Comparison of ENCODE assay signal across 1 cellular context in the genomic region with DNA sequence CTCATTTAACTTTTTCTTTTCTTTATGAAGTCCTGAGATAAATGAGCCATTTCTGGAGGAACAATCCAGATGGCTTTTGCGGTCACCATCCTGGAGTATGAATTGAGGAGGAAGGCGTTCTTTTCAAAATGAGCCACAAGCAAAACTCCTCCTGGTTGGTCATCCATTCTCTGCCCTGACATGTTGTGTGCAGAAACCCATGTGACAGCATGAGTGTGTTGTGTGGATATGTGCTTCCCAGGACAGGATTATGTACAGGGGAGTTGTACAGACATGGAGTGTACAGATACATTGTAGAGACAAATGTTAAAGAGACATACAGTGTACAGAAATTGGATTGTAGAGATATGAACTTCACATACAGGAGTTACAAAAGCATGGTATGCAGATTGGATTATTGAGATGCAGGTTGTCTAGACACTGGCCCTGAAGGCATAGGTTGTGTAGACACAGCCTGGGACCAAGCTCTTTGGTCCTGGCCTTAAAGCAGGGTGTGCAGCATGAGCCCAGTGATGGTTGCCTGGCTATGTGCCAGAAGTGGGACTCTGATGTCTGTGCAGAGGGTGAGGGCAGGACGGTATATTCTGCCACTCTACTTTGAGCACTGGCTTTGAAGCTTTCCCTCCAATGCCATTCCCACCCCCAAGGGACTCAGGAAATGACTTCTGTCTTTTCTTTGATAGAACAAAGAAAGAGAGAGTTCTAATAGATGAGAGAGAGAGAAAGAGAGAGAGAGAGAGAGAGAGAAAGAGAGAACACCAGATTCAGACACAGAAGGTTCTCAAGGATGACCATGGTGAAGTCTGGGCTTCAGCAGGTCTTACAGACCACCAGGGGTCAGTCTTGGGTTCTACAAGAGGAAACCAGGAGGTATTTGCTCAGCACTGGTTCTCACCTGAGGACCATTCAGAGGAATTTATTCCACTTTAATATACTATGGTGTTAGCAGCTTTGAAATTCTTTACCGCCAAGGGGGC.
TF ChIP-seq lines count a peak whose summit lies in the region.

No MANE protein-coding gene starts in this region.

TF ChIP-seq in GM23338, 12 proteins besides CTCF, POLR2A, EP300 and RAD21 (continued from another document):
- TF ChIP-seq, protein P1, sequence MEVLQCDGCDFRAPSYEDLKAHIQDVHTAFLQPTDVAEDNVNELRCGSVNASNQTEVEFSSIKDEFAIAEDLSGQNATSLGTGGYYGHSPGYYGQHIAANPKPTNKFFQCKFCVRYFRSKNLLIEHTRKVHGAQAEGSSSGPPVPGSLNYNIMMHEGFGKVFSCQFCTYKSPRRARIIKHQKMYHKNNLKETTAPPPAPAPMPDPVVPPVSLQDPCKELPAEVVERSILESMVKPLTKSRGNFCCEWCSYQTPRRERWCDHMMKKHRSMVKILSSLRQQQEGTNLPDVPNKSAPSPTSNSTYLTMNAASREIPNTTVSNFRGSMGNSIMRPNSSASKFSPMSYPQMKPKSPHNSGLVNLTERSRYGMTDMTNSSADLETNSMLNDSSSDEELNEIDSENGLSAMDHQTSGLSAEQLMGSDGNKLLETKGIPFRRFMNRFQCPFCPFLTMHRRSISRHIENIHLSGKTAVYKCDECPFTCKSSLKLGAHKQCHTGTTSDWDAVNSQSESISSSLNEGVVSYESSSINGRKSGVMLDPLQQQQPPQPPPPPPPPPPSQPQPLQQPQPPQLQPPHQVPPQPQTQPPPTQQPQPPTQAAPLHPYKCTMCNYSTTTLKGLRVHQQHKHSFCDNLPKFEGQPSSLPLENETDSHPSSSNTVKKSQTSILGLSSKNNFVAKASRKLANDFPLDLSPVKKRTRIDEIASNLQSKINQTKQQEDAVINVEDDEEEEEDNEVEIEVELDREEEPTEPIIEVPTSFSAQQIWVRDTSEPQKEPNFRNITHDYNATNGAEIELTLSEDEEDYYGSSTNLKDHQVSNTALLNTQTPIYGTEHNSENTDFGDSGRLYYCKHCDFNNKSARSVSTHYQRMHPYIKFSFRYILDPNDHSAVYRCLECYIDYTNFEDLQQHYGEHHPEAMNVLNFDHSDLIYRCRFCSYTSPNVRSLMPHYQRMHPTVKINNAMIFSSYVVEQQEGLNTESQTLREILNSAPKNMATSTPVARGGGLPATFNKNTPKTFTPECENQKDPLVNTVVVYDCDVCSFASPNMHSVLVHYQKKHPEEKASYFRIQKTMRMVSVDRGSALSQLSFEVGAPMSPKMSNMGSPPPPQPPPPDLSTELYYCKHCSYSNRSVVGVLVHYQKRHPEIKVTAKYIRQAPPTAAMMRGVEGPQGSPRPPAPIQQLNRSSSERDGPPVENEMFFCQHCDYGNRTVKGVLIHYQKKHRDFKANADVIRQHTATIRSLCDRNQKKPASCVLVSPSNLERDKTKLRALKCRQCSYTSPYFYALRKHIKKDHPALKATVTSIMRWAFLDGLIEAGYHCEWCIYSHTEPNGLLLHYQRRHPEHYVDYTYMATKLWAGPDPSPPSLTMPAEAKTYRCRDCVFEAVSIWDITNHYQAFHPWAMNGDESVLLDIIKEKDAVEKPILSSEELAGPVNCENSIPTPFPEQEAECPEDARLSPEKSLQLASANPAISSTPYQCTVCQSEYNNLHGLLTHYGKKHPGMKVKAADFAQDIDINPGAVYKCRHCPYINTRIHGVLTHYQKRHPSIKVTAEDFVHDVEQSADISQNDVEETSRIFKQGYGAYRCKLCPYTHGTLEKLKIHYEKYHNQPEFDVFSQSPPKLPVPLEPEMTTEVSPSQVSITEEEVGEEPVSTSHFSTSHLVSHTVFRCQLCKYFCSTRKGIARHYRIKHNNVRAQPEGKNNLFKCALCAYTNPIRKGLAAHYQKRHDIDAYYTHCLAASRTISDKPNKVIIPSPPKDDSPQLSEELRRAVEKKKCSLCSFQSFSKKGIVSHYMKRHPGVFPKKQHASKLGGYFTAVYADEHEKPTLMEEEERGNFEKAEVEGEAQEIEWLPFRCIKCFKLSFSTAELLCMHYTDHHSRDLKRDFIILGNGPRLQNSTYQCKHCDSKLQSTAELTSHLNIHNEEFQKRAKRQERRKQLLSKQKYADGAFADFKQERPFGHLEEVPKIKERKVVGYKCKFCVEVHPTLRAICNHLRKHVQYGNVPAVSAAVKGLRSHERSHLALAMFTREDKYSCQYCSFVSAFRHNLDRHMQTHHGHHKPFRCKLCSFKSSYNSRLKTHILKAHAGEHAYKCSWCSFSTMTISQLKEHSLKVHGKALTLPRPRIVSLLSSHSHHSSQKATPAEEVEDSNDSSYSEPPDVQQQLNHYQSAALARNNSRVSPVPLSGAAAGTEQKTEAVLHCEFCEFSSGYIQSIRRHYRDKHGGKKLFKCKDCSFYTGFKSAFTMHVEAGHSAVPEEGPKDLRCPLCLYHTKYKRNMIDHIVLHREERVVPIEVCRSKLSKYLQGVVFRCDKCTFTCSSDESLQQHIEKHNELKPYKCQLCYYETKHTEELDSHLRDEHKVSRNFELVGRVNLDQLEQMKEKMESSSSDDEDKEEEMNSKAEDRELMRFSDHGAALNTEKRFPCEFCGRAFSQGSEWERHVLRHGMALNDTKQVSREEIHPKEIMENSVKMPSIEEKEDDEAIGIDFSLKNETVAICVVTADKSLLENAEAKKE (CRISPR knock-in tag; IDR thresholded peaks at IDR 0.05) = peak; percentile 76
